ENCODE assay signal across 8 cellular contexts in genomic region chr19:45423589-45424190, GRCh38. TPM values are rescaled to one million over a fixed set of nuclear protein-coding genes. Genes with fewer than 3 reads are reported as not detected.
DNase-seq lines count a peak whose midpoint lies in the region; ATAC-seq, FAIRE-seq and TF ChIP-seq lines count a peak whose summit lies in the region.

Gene ERCC1 (minus strand): TSS chr19:45423917. CDS start chr19:45423374, 543 bp downstream.

- H2AFZ ChIP-seq in smooth muscle cell (ENCODE audit: low read depth), result no peak within 1 kb of the TSS

- peaks cover 38 to 47% of the 10 kb centered on the region in 2 donors for H3K4me1 Mint-ChIP-seq in immature natural killer cell

- DNase-seq in A549 (ENCODE audit: low read depth in 1 of 2, low spot score in 1 of 2) (peak; percentile 98), NCI-H2029 (lab: John Stamatoyannopoulos, UW) (peak; percentile 97), T-helper 22 cell (ENCODE audit: low read depth) (peak; percentile 74), breast epithelium (ENCODE audit: low spot score in 2 of 2) (peak; percentile 93 to 95), immature natural killer cell (peak; percentile 81 to 85 (median 83)), smooth muscle cell (lab: John Stamatoyannopoulos, UW; ENCODE audit: unreplicated experiment) (peak; percentile 80)

- H3K27ac Mint-ChIP-seq in immature natural killer cell, result peak within 1 kb of the TSS; percentile 84 to 96 (median 92)

- H3K27ac ChIP-seq in A549 (peak within 1 kb of the TSS; percentile 93 to 95), breast epithelium (peak within 1 kb of the TSS; percentile 90 to 97), smooth muscle cell (ENCODE audit: low read depth) (peak within 1 kb of the TSS; percentile 90)

- no peaks in the 10 kb centered on the region for H3K36me3 ChIP-seq in breast epithelium
- H3K36me3 ChIP-seq in smooth muscle cell (ENCODE audit: low read depth), result no peaks in the 10 kb centered on the region

- no peak for TF ChIP-seq CTCF in A549 (IDR thresholded peaks at IDR 0.05)
- TF ChIP-seq CTCF in breast epithelium (IDR thresholded peaks at IDR 0.05), result no peak
- no peak for TF ChIP-seq CTCF in smooth muscle cell (IDR thresholded peaks at IDR 0.05; ENCODE audit: borderline replicate concordance, insufficient read depth, poor library complexity, severe bottlenecking)

- no peaks in the 10 kb centered on the region for H3K36me3 Mint-ChIP-seq in immature natural killer cell

- H3K27me3 Mint-ChIP-seq in immature natural killer cell (ENCODE audit: low read depth in 3 of 3), result peaks cover 5 to 7% (median 6%) of the 10 kb centered on the region in 3 donors

- intact Hi-C loops in breast epithelium (cut with DNase I; ENCODE audit: low total_unique reads), result loop anchor here (2.0 to 10.0 kb wide), 2 partner anchors 17 to 51 kb away; partner anchors contain the start of gene POLR1G

- H3F3A ChIP-seq in smooth muscle cell (ENCODE audit: low read depth), result peaks cover 8% of the 10 kb centered on the region

- POLR2A ChIA-PET in A549 (lab: Yijun Ruan, JAX), result interaction anchor here (0.7 to 1.7 kb wide), 9 partner anchors 14 to 218 kb away, joined by 3 to 9 read pairs (median 5); partner anchors contain the start of gene PPP1R13L

- H4K20me1 ChIP-seq in smooth muscle cell (ENCODE audit: low read depth), result no peaks in the 10 kb centered on the region

- H3K4me3 Mint-ChIP-seq in immature natural killer cell, result peak within 1 kb of the TSS; percentile 87 to 97 (median 94)

- peak within 1 kb of the TSS; percentile 77 for H3K9ac ChIP-seq in smooth muscle cell (ENCODE audit: low read depth)

- H3K4me3 ChIP-seq in A549 (peak within 1 kb of the TSS; percentile 58), breast epithelium (peak within 1 kb of the TSS; percentile 60 to 83 (median 68)), smooth muscle cell (peak within 1 kb of the TSS; percentile 58)

- TF ChIP-seq RAD21 in A549 (conservative IDR thresholded peaks at IDR 0.05 in 1 of 2, IDR thresholded peaks at IDR 0.05 in 1 of 2), result no peak

- WGBS in A549 (ENCODE audit: missing lambda C conversion rate), result under 1% methylated on average over 7 of the region's 37 CpGs
- 2% methylated on average over 37 of the region's 37 CpGs for WGBS in smooth muscle cell (ENCODE audit: low lambda C conversion rate)

- peak; percentile 84 for TF ChIP-seq POLR2A in A549 (IDR thresholded peaks at IDR 0.05; ENCODE audit: low read length)
- peak; percentile 56 for TF ChIP-seq POLR2A in breast epithelium (IDR thresholded peaks at IDR 0.05)

- H3K9me3 Mint-ChIP-seq in immature natural killer cell, result no peaks in the 10 kb centered on the region

- FAIRE-seq in A549 (lab: Jason Lieb, UNC), result peak; percentile 59

- TF ChIP-seq EP300 in A549 (IDR thresholded peaks at IDR 0.05), result peak in 1 of 2 experiments; percentile 10; a peak in 1 of 5 replicates

- peaks cover 9% of the 10 kb centered on the region for H3K79me2 ChIP-seq in smooth muscle cell (ENCODE audit: low read depth)

- H3K4me1 ChIP-seq in A549, result peaks cover 31% of the 10 kb centered on the region
- peaks cover 0 to 8% of the 10 kb centered on the region in 2 donors for H3K4me1 ChIP-seq in breast epithelium
- H3K4me1 ChIP-seq in smooth muscle cell (ENCODE audit: low read depth), result peaks cover 5% of the 10 kb centered on the region

- CTCF ChIA-PET in A549 (lab: Yijun Ruan, JAX), result interaction anchor here (0.5 to 27.6 kb wide), 6 partner anchors 16 to 69 kb away, joined by 3 to 1883 read pairs (median 122); partner anchors contain the start of genes FOSB, PPM1N, PPP1R13L and RTN2

- H3K9me3 ChIP-seq in A549, result no peaks in the 10 kb centered on the region
- H3K9me3 ChIP-seq in breast epithelium, result no peaks in the 10 kb centered on the region
- H3K9me3 ChIP-seq in smooth muscle cell (replicated peaks; ENCODE audit: low read depth), result no peaks in the 10 kb centered on the region

- peak; percentile 77 to 87 for ATAC-seq in A549
- peak; percentile 63 for ATAC-seq in GM18511 (IDR thresholded peaks at IDR 0.05; ENCODE audit: unreplicated experiment)
- peak; percentile 56 for ATAC-seq in HG02981 (IDR thresholded peaks at IDR 0.05; ENCODE audit: unreplicated experiment)

- H3K4me2 ChIP-seq in A549 (peak within 1 kb of the TSS; percentile 90), smooth muscle cell (peak within 1 kb of the TSS; percentile 85)

- H3K27me3 ChIP-seq in breast epithelium (no peaks in the 10 kb centered on the region), smooth muscle cell (ENCODE audit: low read depth) (no peaks in the 10 kb centered on the region)

TF ChIP-seq in A549, 52 proteins besides CTCF, POLR2A, EP300 and RAD21 (continues in another document):
- peak; percentile 93 for TF ChIP-seq MYC (IDR thresholded peaks at IDR 0.05; ENCODE audit: borderline replicate concordance, low read length)
- TF ChIP-seq, protein P1, sequence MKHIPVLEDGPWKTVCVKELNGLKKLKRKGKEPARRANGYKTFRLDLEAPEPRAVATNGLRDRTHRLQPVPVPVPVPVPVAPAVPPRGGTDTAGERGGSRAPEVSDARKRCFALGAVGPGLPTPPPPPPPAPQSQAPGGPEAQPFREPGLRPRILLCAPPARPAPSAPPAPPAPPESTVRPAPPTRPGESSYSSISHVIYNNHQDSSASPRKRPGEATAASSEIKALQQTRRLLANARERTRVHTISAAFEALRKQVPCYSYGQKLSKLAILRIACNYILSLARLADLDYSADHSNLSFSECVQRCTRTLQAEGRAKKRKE (CRISPR knock-in tag; IDR thresholded peaks at IDR 0.05; ENCODE audit: low read depth), result peak; percentile 80; the same call in 1 of the 2 replicates
- TF ChIP-seq HOXB13 (CRISPR knock-in tag; IDR thresholded peaks at IDR 0.05; ENCODE audit: low read depth), result peak; percentile 48; the same call in 1 of the 2 replicates
- no peak for TF ChIP-seq USF2 (IDR thresholded peaks at IDR 0.05)
- TF ChIP-seq, protein P2, sequence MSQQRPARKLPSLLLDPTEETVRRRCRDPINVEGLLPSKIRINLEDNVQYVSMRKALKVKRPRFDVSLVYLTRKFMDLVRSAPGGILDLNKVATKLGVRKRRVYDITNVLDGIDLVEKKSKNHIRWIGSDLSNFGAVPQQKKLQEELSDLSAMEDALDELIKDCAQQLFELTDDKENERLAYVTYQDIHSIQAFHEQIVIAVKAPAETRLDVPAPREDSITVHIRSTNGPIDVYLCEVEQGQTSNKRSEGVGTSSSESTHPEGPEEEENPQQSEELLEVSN (IDR thresholded peaks at IDR 0.05; ENCODE audit: borderline replicate concordance, low read depth), result peak; percentile 92
- 0 out of 2 replicates have a peak, but pooled peaks have one; percentile 45 for TF ChIP-seq FOXS1 (CRISPR knock-in tag; IDR thresholded peaks at IDR 0.05)
- TF ChIP-seq CHD4 (IDR thresholded peaks at IDR 0.05; ENCODE audit: borderline replicate concordance), result no peak
- TF ChIP-seq, protein P3, sequence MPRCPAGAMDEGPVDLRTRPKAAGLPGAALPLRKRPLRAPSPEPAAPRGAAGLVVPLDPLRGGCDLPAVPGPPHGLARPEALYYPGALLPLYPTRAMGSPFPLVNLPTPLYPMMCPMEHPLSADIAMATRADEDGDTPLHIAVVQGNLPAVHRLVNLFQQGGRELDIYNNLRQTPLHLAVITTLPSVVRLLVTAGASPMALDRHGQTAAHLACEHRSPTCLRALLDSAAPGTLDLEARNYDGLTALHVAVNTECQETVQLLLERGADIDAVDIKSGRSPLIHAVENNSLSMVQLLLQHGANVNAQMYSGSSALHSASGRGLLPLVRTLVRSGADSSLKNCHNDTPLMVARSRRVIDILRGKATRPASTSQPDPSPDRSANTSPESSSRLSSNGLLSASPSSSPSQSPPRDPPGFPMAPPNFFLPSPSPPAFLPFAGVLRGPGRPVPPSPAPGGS (IDR thresholded peaks at IDR 0.05), result peak; percentile 74
- peak; percentile 99 for TF ChIP-seq MAX (IDR thresholded peaks at IDR 0.05)
- TF ChIP-seq HOXA7 (CRISPR knock-in tag; IDR thresholded peaks at IDR 0.05), result peak; percentile 66; the same call in 1 of the 2 replicates
- TF ChIP-seq RNF2 (IDR thresholded peaks at IDR 0.05; ENCODE audit: borderline replicate concordance, low read depth), result no peak
- peak; percentile 24; the same call in 1 of the 2 replicates for TF ChIP-seq FOSB (CRISPR knock-in tag; IDR thresholded peaks at IDR 0.05)
- 0 out of 2 replicates have a peak, but pooled peaks have one; percentile 39 for TF ChIP-seq RFX5 (IDR thresholded peaks at IDR 0.05)
- peak; percentile 94 to 97 for TF ChIP-seq JUN (IDR thresholded peaks at IDR 0.05)
- peak; percentile 80; the same call in 1 of the 2 replicates for TF ChIP-seq EHF (CRISPR knock-in tag; IDR thresholded peaks at IDR 0.05)
- peak; percentile 87 for TF ChIP-seq PHF8 (IDR thresholded peaks at IDR 0.05; ENCODE audit: borderline replicate concordance, low read depth)
- peak; percentile 82 for TF ChIP-seq HOXB5 (CRISPR knock-in tag; IDR thresholded peaks at IDR 0.05)

RNA-seq across cellular contexts. Expression of gene ERCC1, which starts in this region (rescaled TPM):
- polyA plus RNA-seq in A549 (2011; rRNA removed), result 81.7 and 109 TPM in 2 replicates
- polyA plus RNA-seq in A549 (2012; cell fraction: cytosol; rRNA removed), result 165 and 195 TPM in 2 replicates
- 178 and 201 TPM in 2 replicates for polyA plus RNA-seq in A549 (2012; cell fraction: nucleus; rRNA removed)
- polyA plus RNA-seq in A549 (2017; fragmentation: RNase III; extraction: RNeasy Plus Mini Kit Qiagen cat#74134 plus additional on column Dnase treatment), result 89.7 to 97.6 TPM (median 93.0 TPM) in 3 replicates
- polyA minus RNA-seq in A549 (2011; rRNA and poly(A)+ RNA removed), result 175 and 210 TPM in 2 replicates
- 10 to 100 TPM; 89.9 to 96.7 (median 91.2) TPM for total RNA-seq in breast epithelium
- polyA plus RNA-seq in immature natural killer cell, result 10 to 100 TPM; 50.8 to 62.2 (median 54.5) TPM
- total RNA-seq in smooth muscle cell, result 60.8 and 72.6 TPM in 2 replicates
- polyA plus RNA-seq in smooth muscle cell, result 81.5 and 90.4 TPM in 2 replicates

Comparison
In these comparisons a context has a peak if more than half of its experiments do, and no peak if none do; other contexts are left out.
1. Peak in every context shown above with its lines: DNase-seq, ATAC-seq, H3K4me3 ChIP-seq and H3K27ac ChIP-seq.